ENCODE assay signal across 11 cellular contexts in the genomic region with DNA sequence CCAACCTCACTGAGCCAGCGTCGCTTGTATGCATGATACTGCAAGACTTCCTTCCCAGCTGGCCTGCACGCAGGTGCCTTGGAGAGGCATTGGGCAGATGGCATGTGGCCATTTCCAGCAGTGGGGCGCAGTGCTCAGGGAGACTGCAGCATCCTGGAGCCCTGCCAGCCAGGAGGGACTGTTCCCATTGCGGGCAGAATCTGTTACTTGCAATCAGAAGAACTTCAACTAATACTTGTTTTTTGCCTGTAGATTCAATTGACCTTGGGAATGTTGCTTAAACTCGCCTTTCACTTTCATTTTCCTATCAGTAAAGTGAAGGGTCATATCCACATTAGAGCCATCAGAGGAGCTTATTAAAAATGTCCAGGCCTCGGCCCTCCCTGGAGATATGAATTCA. TPM values are rescaled to one million over a fixed set of nuclear protein-coding genes. Genes with fewer than 3 reads are reported as not detected.
DNase-seq lines count a peak whose midpoint lies in the region; ATAC-seq and TF ChIP-seq lines count a peak whose summit lies in the region.
"Had no signal": no experiment of that assay in that cellular context is flagged by ENCODE, and none has a peak within 500 bp of the region (broad histone marks: within the 10 kb centered on the region; RNA-seq: fewer than 3 reads in every experiment).

No MANE protein-coding gene starts in this region.

- H3K9me3 ChIP-seq in DND-41 (ENCODE audit: insufficient read depth, low read length, severe bottlenecking): no peaks in the 10 kb centered on the region
- H3K9me3 ChIP-seq: suprapubic skin had no signal

- no peak overlapping the region for H3K4me2 ChIP-seq in DND-41 (ENCODE audit: insufficient read depth, low read length)

- peaks cover 3% of the 10 kb centered on the region; the same call in 1 of the 2 replicates for H3K36me3 ChIP-seq in DND-41 (ENCODE audit: insufficient read depth, low read length)
- H3K36me3 ChIP-seq: suprapubic skin had no signal

- no peaks in the 10 kb centered on the region for H4K20me1 ChIP-seq in DND-41 (ENCODE audit: insufficient read depth, low read length)

- 0 out of 2 replicates have a peak, but pooled peaks cover 3% of the 10 kb centered on the region for H3K4me1 ChIP-seq in DND-41 (ENCODE audit: insufficient read depth, low read length)
- H3K4me1 ChIP-seq: suprapubic skin had no signal

- peak; percentile 7 for DNase-seq in DND-41
- DNase-seq in NCI-H69 (lab: John Stamatoyannopoulos, UW): peak; percentile 21
- peak; percentile 76 for DNase-seq in cardiac septum (ENCODE audit: low spot score)
- DNase-seq in posterior vena cava (ENCODE audit: low spot score): peak; percentile 69
- no peak for DNase-seq in omental fat pad (ENCODE audit: low spot score)
- DNase-seq in middle frontal gyrus (ENCODE audit: extremely low spot score, low spot score): no peak
- DNase-seq in SW 1271 (lab: John Stamatoyannopoulos, UW): no peak
- DNase-seq: CD4-positive, CD25-positive, alpha-beta regulatory T cell; stimulated activated CD4-positive, alpha-beta T cell treated with anti-CD3 and anti-CD28 coated beads, Interleukin-1b, Interleukin-23, amount 100 ng/mL, for 48 hours had no signal

- H3K27me3 ChIP-seq in DND-41 (ENCODE audit: insufficient read depth, low read length, poor library complexity): no peaks in the 10 kb centered on the region
- H3K27me3 ChIP-seq: suprapubic skin had no signal

- no peaks in the 10 kb centered on the region for H3K79me2 ChIP-seq in DND-41 (ENCODE audit: insufficient read depth, low read length)

- H3K27ac ChIP-seq in DND-41 (ENCODE audit: low read length): no peak overlapping the region
- H3K27ac ChIP-seq: suprapubic skin had no signal

- no peak overlapping the region for H2AFZ ChIP-seq in DND-41 (ENCODE audit: low read depth, low read length)

- H3K9ac ChIP-seq in DND-41 (ENCODE audit: low read depth, low read length): no peak overlapping the region

- TF ChIP-seq CTCF in DND-41 (IDR thresholded peaks at IDR 0.05; ENCODE audit: borderline replicate concordance, extremely low read depth, low read length, poor library complexity, severe bottlenecking): no peak
- TF ChIP-seq CTCF in omental fat pad (IDR thresholded peaks at IDR 0.05): no peak

- ATAC-seq in DND-41 (ENCODE audit: insufficient read depth, low read depth): no peak
- no peak for ATAC-seq in omental fat pad (ENCODE audit: low FRiP score)
- no peak for ATAC-seq in HG03108 (IDR thresholded peaks at IDR 0.05; ENCODE audit: unreplicated experiment)

- H3K4me3 ChIP-seq in DND-41 (ENCODE audit: low read depth in 1 of 2, low read length in 2 of 2): no peak overlapping the region
- H3K4me3 ChIP-seq: suprapubic skin had no signal

- intact Hi-C loops in cardiac septum (cut with DNase I) (no loop called here), posterior vena cava (cut with DNase I) (no loop called here)

RNA-seq across cellular contexts. Expression of a gene that starts 29.8 kb away (rescaled TPM):
- 137 TPM for total RNA-seq in cardiac septum
- 10 to 100 TPM; 14.0 TPM for total RNA-seq in posterior vena cava
- 10 to 100 TPM; 15.1 to 25.9 (median 23.9) TPM for total RNA-seq in omental fat pad

Comparison
In these comparisons a context has a peak if more than half of its experiments do, and no peak if none do; other contexts are left out.
1. DNase-seq: peak in DND-41 (single experiment), NCI-H69 (single experiment), cardiac septum (single experiment) and posterior vena cava (single experiment); none in omental fat pad (single experiment), middle frontal gyrus (single experiment) and SW 1271 (0 of 2).